In the genomic region with DNA sequence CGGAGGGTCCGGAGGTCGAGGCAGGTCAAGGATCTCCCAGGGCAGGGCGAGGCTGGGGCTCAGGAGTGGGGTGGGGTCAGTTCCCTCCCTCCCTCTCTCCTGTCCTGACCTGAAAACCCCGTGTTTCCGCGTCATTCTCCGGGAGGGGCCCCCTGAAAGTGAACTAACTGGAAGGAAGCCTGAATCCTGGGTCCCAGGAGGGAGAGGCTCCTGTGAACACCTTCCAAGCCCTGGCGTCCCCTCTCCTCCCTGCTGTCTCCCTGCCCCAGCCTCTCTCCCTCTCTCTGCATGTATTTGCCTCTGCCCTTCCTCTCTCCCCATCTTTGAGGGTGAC, we compare ENCODE assay signal across 9 cellular contexts. TPM values are rescaled to one million over a fixed set of nuclear protein-coding genes. Genes with fewer than 3 reads are reported as not detected.
A peak's percentile ranks its signal among the peaks of the same experiment; 100 is the strongest.
DNase-seq lines count a peak whose midpoint lies in the region; ATAC-seq and TF ChIP-seq lines count a peak whose summit lies in the region.
"Had no signal": no experiment of that assay in that cellular context is flagged by ENCODE, and none has a peak within 500 bp of the region (broad histone marks: within the 10 kb centered on the region; RNA-seq: fewer than 3 reads in every experiment).

No MANE protein-coding gene starts in this region.

- peak overlapping the region; percentile 88 for H2AFZ ChIP-seq in neuronal stem cell (ENCODE audit: low read length)

- peak overlapping the region; percentile 78 for H2BK5ac ChIP-seq in neuronal stem cell (ENCODE audit: low read length)

- peaks cover 9% of the 10 kb centered on the region for H3K79me1 ChIP-seq in neuronal stem cell (ENCODE audit: low read depth, low read length)

- H3K18ac ChIP-seq in neuronal stem cell (ENCODE audit: low read length): peak overlapping the region; percentile 99

- peaks cover 47% of the 10 kb centered on the region for H3K4me1 ChIP-seq in BLaER1
- H3K4me1 ChIP-seq in Peyer's patch: peaks cover 0 to 13% (median 6%) of the 10 kb centered on the region in 4 donors
- H3K4me1 ChIP-seq in neuronal stem cell (ENCODE audit: control insufficient read depth in 2 of 2, insufficient read depth in 1 of 2, low read depth in 1 of 2, low read length in 2 of 2): peaks cover 25 to 31% of the 10 kb centered on the region in 2 donors
- H3K4me1 ChIP-seq in thyroid gland: peaks cover 7 to 8% of the 10 kb centered on the region in 2 donors

- H3K14ac ChIP-seq in neuronal stem cell (ENCODE audit: low read length): peak overlapping the region; percentile 96

- H3K4me2 ChIP-seq in BLaER1 (peak overlapping the region; percentile 96), neuronal stem cell (ENCODE audit: insufficient read depth, low read length, poor library complexity, severe bottlenecking) (peak overlapping the region; percentile 95)

- no peak for TF ChIP-seq CTCF in Peyer's patch (IDR thresholded peaks at IDR 0.05)
- TF ChIP-seq CTCF in thyroid gland (IDR thresholded peaks at IDR 0.05): no peak

- H2BK15ac ChIP-seq in neuronal stem cell (ENCODE audit: low read length): peak overlapping the region; percentile 96

- H2AK5ac ChIP-seq in neuronal stem cell (ENCODE audit: low read depth, low read length): peak overlapping the region; percentile 99

- H3K9ac ChIP-seq in BLaER1 (peak overlapping the region; percentile 65; the same call in 1 of the 2 replicates), neuronal stem cell (ENCODE audit: low read depth, low read length, poor library complexity) (peak overlapping the region; percentile 92)

- H3K23ac ChIP-seq in neuronal stem cell (ENCODE audit: low read depth, low read length, poor library complexity): peak overlapping the region; percentile 96

- no peak overlapping the region for H4K8ac ChIP-seq in neuronal stem cell (ENCODE audit: low read depth, low read length)

- H3K27me3 ChIP-seq in BLaER1: peaks cover 3% of the 10 kb centered on the region; the same call in 1 of the 2 replicates
- H3K27me3 ChIP-seq in Peyer's patch: no peaks in the 10 kb centered on the region
- peaks cover 0 to 9% (median 2%) of the 10 kb centered on the region in 3 experiments for H3K27me3 ChIP-seq in neuronal stem cell (ENCODE audit: control insufficient read depth in 3 of 3, insufficient read depth in 3 of 3, low read depth in 1 of 3, low read length in 3 of 3)
- no peaks in the 10 kb centered on the region for H3K27me3 ChIP-seq in thyroid gland

- H3K9me3 ChIP-seq in BLaER1 (no peaks in the 10 kb centered on the region), Peyer's patch (no peaks in the 10 kb centered on the region), neuronal stem cell (replicated peaks in 1 of 2; ENCODE audit: control insufficient read depth in 2 of 2, insufficient read depth in 1 of 2, low read depth in 1 of 2, low read length in 2 of 2) (no peaks in the 10 kb centered on the region), thyroid gland (no peaks in the 10 kb centered on the region)

- intact Hi-C loops in thyroid gland (cut with DNase I): no loop called here

- no CpG with 5 or more reads among the region's 9 CpGs for WGBS in neuronal stem cell (ENCODE audit: extremely low coverage in 2 of 2, insufficient read length in 2 of 2, insufficient replicate concordance in 1 of 2), 2 donors
- WGBS in thyroid gland, 2 donors: 11 to 15% methylated on average over 9 of the region's 9 CpGs

- ATAC-seq in esophagus mucosa (peak; percentile 73), HG03565 (IDR thresholded peaks at IDR 0.05; ENCODE audit: unreplicated experiment) (no peak)

- H3K4me3 ChIP-seq in BLaER1 (peak overlapping the region; percentile 85), Peyer's patch (peak overlapping the region in 3 of 4 donors; percentile 53 to 64 (median 62)), neuronal stem cell (ENCODE audit: low read length in 2 of 2) (peak overlapping the region; percentile 89 to 99), thyroid gland (replicated peaks in 1 of 3) (peak overlapping the region in 1 of 3 donors; percentile 37)

- peak overlapping the region; percentile 63 for H2BK12ac ChIP-seq in neuronal stem cell (ENCODE audit: low read length)

- 0 out of 2 replicates have a peak overlapping the region, but pooled peaks have one; percentile 49 for H3K27ac ChIP-seq in BLaER1
- H3K27ac ChIP-seq in Peyer's patch: peak overlapping the region in 1 of 4 donors; percentile 30
- no peak overlapping the region for H3K27ac ChIP-seq in neuronal stem cell (replicated peaks; ENCODE audit: low read length)
- no peak overlapping the region for H3K27ac ChIP-seq in thyroid gland

- H4K91ac ChIP-seq in neuronal stem cell (ENCODE audit: low read depth, low read length, poor library complexity): no peak overlapping the region

- TF ChIP-seq POLR2A in Peyer's patch (IDR thresholded peaks at IDR 0.05) (no peak), thyroid gland (IDR thresholded peaks at IDR 0.05) (no peak)

- peak overlapping the region; percentile 80 for H3K4ac ChIP-seq in neuronal stem cell (ENCODE audit: low read length)

- H2BK120ac ChIP-seq in neuronal stem cell (ENCODE audit: low read depth, low read length): peak overlapping the region; percentile 98

- no peaks in the 10 kb centered on the region for H3K36me3 ChIP-seq in BLaER1
- no peaks in the 10 kb centered on the region for H3K36me3 ChIP-seq in Peyer's patch
- peaks cover 0 to 13% of the 10 kb centered on the region in 2 donors for H3K36me3 ChIP-seq in neuronal stem cell (replicated peaks in 1 of 2; ENCODE audit: control insufficient read depth in 2 of 2, insufficient read depth in 2 of 2, low read length in 2 of 2)
- no peaks in the 10 kb centered on the region for H3K36me3 ChIP-seq in thyroid gland

- no peaks in the 10 kb centered on the region for H4K20me1 ChIP-seq in BLaER1

- no peak for DNase-seq in Peyer's patch
- no peak for DNase-seq in neuronal stem cell (ENCODE audit: low spot score)
- no peak for DNase-seq in GM19240 (ENCODE audit: insufficient read length, low spot score)
- no peak for DNase-seq in thyroid gland
- DNase-seq in dedifferentiated amniotic fluid mesenchymal stem cell (ENCODE audit: extremely low spot score): no peak

RNA-seq across cellular contexts. Expression of gene CADM4, which starts 0.7 kb away (rescaled TPM):
- total RNA-seq in Peyer's patch: 1 to 10 TPM in 1 of 4 donors, under 1 TPM in 1, not detected in 2; 0.80 to 1.4 TPM
- 13.0 TPM for total RNA-seq in esophagus mucosa
- 55.1 TPM for polyA plus RNA-seq in neuronal stem cell (2013, experiment 1 of 2)
- 63.7 TPM for polyA plus RNA-seq in neuronal stem cell (2013, experiment 2 of 2)
- total RNA-seq in thyroid gland: 10 to 100 TPM in 1 of 4 donors, 1 to 10 TPM in 3; 2.3 to 11.9 (median 3.4) TPM

RNA-seq across cellular contexts. Expression of gene ZNF428, which starts 21.0 kb away (rescaled TPM):
- total RNA-seq in Peyer's patch (10 to 100 TPM; 10.5 to 28.1 (median 11.6) TPM), esophagus mucosa (14.9 TPM), thyroid gland (10 to 100 TPM; 28.9 to 61.5 (median 33.5) TPM)
- 35.6 TPM for polyA plus RNA-seq in neuronal stem cell (2013, experiment 1 of 2)
- 32.7 TPM for polyA plus RNA-seq in neuronal stem cell (2013, experiment 2 of 2)

RNA-seq across cellular contexts. Expression of gene SRRM5, which starts 28.5 kb away (rescaled TPM):
- total RNA-seq in Peyer's patch: 1 to 10 TPM in 3 of 4 donors, not detected in 1; 1.2 to 2.7 (median 2.5) TPM
- 0.12 TPM for total RNA-seq in esophagus mucosa
- 0.20 TPM for polyA plus RNA-seq in neuronal stem cell (2013, experiment 1 of 2)
- polyA plus RNA-seq in neuronal stem cell (2013, experiment 2 of 2): 0.26 TPM
- total RNA-seq in thyroid gland: 1 to 10 TPM in 1 of 4 donors, under 1 TPM in 2, not detected in 1; 0.27 to 1.5 (median 0.59) TPM
- total RNA-seq: SK-MEL-5 had no signal

RNA-seq across cellular contexts. Expression of gene PLAUR, which starts 29.6 kb away (rescaled TPM):
- total RNA-seq in Peyer's patch (10 to 100 TPM in 3 of 4 donors, 1 to 10 TPM in 1; 7.0 to 21.2 (median 15.5) TPM), esophagus mucosa (5.8 TPM), thyroid gland (10 to 100 TPM in 1 of 4 donors, 1 to 10 TPM in 3; 2.4 to 21.1 (median 4.5) TPM)
- polyA plus RNA-seq in neuronal stem cell (2013, experiment 1 of 2): 22.9 TPM
- 24.0 TPM for polyA plus RNA-seq in neuronal stem cell (2013, experiment 2 of 2)

RNA-seq across cellular contexts. Expression of gene ZNF576, which starts 44.0 kb away (rescaled TPM):
- total RNA-seq in Peyer's patch: 10 to 100 TPM in 3 of 4 donors, 1 to 10 TPM in 1; 6.6 to 21.9 (median 16.5) TPM
- 12.4 TPM for total RNA-seq in esophagus mucosa
- polyA plus RNA-seq in neuronal stem cell (2013, experiment 1 of 2): 12.5 TPM
- 12.1 TPM for polyA plus RNA-seq in neuronal stem cell (2013, experiment 2 of 2)
- total RNA-seq in thyroid gland: 10 to 100 TPM; 15.7 to 23.5 (median 17.9) TPM
